In the genomic region with DNA sequence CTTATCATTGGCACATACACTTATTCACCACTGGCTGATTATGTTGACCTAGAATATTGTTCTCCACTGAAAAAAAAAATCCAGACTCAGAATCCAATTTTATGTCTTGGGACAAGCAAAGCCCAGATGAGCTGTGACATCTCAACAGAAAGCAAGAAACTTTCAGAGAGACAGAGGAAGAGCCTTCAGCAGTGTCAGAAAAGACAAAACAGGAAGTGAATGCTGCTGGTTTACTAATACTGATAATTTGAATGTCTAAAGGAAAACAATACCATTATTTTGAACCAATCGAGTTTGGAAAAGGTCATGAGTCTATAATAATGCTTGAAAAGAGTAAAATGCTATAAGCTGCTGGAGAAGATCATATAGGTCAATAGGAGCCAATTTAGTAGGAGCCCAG, we compare ENCODE assay signal across 15 cellular contexts.
A peak's percentile ranks its signal among the peaks of the same experiment; 100 is the strongest.
DNase-seq lines count a peak whose midpoint lies in the region; ATAC-seq, FAIRE-seq and TF ChIP-seq lines count a peak whose summit lies in the region.
"Had no signal": no experiment of that assay in that cellular context is flagged by ENCODE, and none has a peak within 500 bp of the region (broad histone marks: within the 10 kb centered on the region; RNA-seq: fewer than 3 reads in every experiment).

No MANE protein-coding gene starts in this region.

- H3K9me3 ChIP-seq in uterus: no peaks in the 10 kb centered on the region
- H3K9me3 ChIP-seq in ascending aorta: no peaks in the 10 kb centered on the region
- H3K9me3 ChIP-seq: left ventricle myocardium inferior, ovary, SJCRH30, tibial artery had no signal

- no peaks in the 10 kb centered on the region for H3K4me1 ChIP-seq in uterus
- no peaks in the 10 kb centered on the region for H3K4me1 ChIP-seq in ascending aorta
- H3K4me1 ChIP-seq: left ventricle myocardium inferior, SJCRH30, tibial artery had no signal

- TF ChIP-seq CTCF in uterus (IDR thresholded peaks at IDR 0.05) (no peak), ascending aorta (IDR thresholded peaks at IDR 0.05) (no peak)

- no peak overlapping the region for H3K4me3 ChIP-seq in uterus
- no peak overlapping the region for H3K4me3 ChIP-seq in ascending aorta
- H3K4me3 ChIP-seq: left ventricle myocardium inferior, ovary, SJCRH30, tibial artery had no signal

- ATAC-seq in GM19324 (IDR thresholded peaks at IDR 0.05; ENCODE audit: low FRiP score, unreplicated experiment) (peak; percentile 61), HG02763 (IDR thresholded peaks at IDR 0.05; ENCODE audit: unreplicated experiment) (peak; percentile 71), HG03520 (IDR thresholded peaks at IDR 0.05; ENCODE audit: unreplicated experiment) (peak; percentile 84)

- no peaks in the 10 kb centered on the region for H3K36me3 ChIP-seq in uterus
- no peaks in the 10 kb centered on the region for H3K36me3 ChIP-seq in ascending aorta
- H3K36me3 ChIP-seq: left ventricle myocardium inferior, ovary, SJCRH30, tibial artery had no signal

- FAIRE-seq in GM12891 (lab: Jason Lieb, UNC): no peak

- intact Hi-C loops in uterus (cut with DNase I; ENCODE audit: low total_unique reads) (no loop called here), ascending aorta (cut with DNase I) (no loop called here)

- DNase-seq in GM12891 (ENCODE audit: insufficient read length, low spot score) (no peak), uterus (no peak), AG08395 (ENCODE audit: low spot score) (no peak), GM19240 (ENCODE audit: insufficient read length, low spot score) (no peak), ascending aorta (ENCODE audit: low spot score in 2 of 2) (no peak)
- DNase-seq: activated CD4-positive, alpha-beta memory T cell treated with anti-CD3 and anti-CD28 coated beads for 36 hours; left ventricle myocardium inferior; NCI-H2029; ovary; SJCRH30; stimulated activated CD4-positive, alpha-beta T cell treated with anti-CD3 and anti-CD28 coated beads, Interleukin-4, amount 100 ng/mL, for 4 hours; tibial artery had no signal

- H3K27me3 ChIP-seq in uterus (no peaks in the 10 kb centered on the region), ascending aorta (no peaks in the 10 kb centered on the region)
- H3K27me3 ChIP-seq: ovary, SJCRH30, tibial artery had no signal

- TF ChIP-seq POLR2A in GM12891 (IDR thresholded peaks at IDR 0.05; ENCODE audit: low read depth, low read length): no peak
- TF ChIP-seq POLR2A in uterus (IDR thresholded peaks at IDR 0.05): no peak

- H3K27ac ChIP-seq in uterus (no peak overlapping the region), ascending aorta (no peak overlapping the region)
- H3K27ac ChIP-seq: left ventricle myocardium inferior, ovary, SJCRH30, tibial artery had no signal

TF ChIP-seq in GM12891, 5 proteins besides CTCF, POLR2A, EP300 and RAD21:
- TF ChIP-seq PAX5 (IDR thresholded peaks at IDR 0.05; ENCODE audit: insufficient read depth, low read length, severe bottlenecking): no peak
- peak; percentile 77 for TF ChIP-seq SPI1 (IDR thresholded peaks at IDR 0.05; ENCODE audit: low read depth, low read length)
